14 cellular contexts compared by ENCODE assay signal in the genomic region with DNA sequence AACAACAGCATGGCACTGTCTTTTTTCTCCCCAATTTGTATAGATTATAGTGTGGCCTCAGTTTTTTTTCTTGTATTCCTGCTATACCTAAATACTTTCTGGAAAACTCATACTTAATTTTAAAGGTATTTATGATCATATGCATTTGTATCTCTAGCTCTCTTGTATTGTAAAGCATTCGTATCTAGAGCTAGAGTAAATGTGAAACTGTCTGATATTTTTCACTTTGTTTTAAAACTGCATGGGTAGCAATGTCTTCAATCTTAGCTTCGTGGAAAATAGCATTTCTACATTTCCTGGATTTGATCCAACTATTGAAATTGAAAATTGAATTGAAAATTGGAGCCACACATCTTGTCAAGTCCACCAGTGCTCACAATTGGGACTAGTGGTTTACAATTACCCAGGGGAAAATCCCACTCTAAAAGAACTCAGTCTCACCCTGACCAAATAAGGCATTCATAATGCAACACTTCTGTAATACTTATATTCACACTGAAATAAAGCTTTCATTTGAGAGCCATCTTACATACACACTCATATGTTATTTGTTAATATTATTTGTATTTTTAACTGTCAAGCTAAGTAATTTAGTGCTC. TPM values are rescaled to one million over a fixed set of nuclear protein-coding genes. Genes with fewer than 3 reads are reported as not detected.
DNase-seq lines count a peak whose midpoint lies in the region; ATAC-seq and TF ChIP-seq lines count a peak whose summit lies in the region.
"Had no signal": no experiment of that assay in that cellular context is flagged by ENCODE, and none has a peak within 500 bp of the region (broad histone marks: within the 10 kb centered on the region; RNA-seq: fewer than 3 reads in every experiment).

No MANE protein-coding gene starts in this region.

- H3K36me3 Mint-ChIP-seq in memory B cell: no peaks in the 10 kb centered on the region

- H3K4me1 Mint-ChIP-seq in memory B cell: peaks cover 9% of the 10 kb centered on the region

- H3K36me3 ChIP-seq in tibial artery: no peaks in the 10 kb centered on the region
- H3K36me3 ChIP-seq: cardiac muscle cell, heart right ventricle had no signal

- no peak for TF ChIP-seq CTCF in tibial artery (IDR thresholded peaks at IDR 0.05)

- no peak overlapping the region for H3K4me3 Mint-ChIP-seq in memory B cell
- H3K4me3 Mint-ChIP-seq: neural crest cell had no signal

- ATAC-seq in GM18858 (IDR thresholded peaks at IDR 0.05; ENCODE audit: unreplicated experiment) (peak; percentile 69), GM21576 (IDR thresholded peaks at IDR 0.05; ENCODE audit: unreplicated experiment) (peak; percentile 55), HG03460 (IDR thresholded peaks at IDR 0.05; ENCODE audit: unreplicated experiment) (peak; percentile 61), memory B cell (ENCODE audit: low read depth) (peak; percentile 52), Right ventricle myocardium inferior (no peak)

- H3K9me3 ChIP-seq in tibial artery: no peaks in the 10 kb centered on the region
- H3K9me3 ChIP-seq: heart right ventricle had no signal

- H3K4me3 ChIP-seq in tibial artery: no peak overlapping the region
- H3K4me3 ChIP-seq: cardiac muscle cell, heart right ventricle had no signal

- no peaks in the 10 kb centered on the region for H3K27me3 Mint-ChIP-seq in memory B cell

- peaks cover 0 to 5% (median under 1%) of the 10 kb centered on the region in 4 donors for H3K4me1 ChIP-seq in tibial artery

- no peak overlapping the region for H3K27ac ChIP-seq in tibial artery
- H3K27ac ChIP-seq: cardiac muscle cell had no signal

- DNase-seq in memory B cell (ENCODE audit: low spot score in 2 of 2) (no peak), NCI-H524 (lab: John Stamatoyannopoulos, UW) (no peak), Right ventricle myocardium inferior (ENCODE audit: missing footprints) (no peak), COR-L47 (lab: John Stamatoyannopoulos, UW) (no peak), tibial artery (no peak)
- DNase-seq: activated CD4-positive, alpha-beta T cell treated with anti-CD3 and anti-CD28 coated beads for 1 hour; DND-41; H7 had no signal

- H3K27ac Mint-ChIP-seq in memory B cell: peak overlapping the region; percentile 72

- H3K27me3 ChIP-seq in tibial artery: no peaks in the 10 kb centered on the region
- H3K27me3 ChIP-seq: cardiac muscle cell, heart right ventricle had no signal

- H3K9me3 Mint-ChIP-seq in memory B cell: no peaks in the 10 kb centered on the region
- H3K9me3 Mint-ChIP-seq: neural crest cell had no signal

- intact Hi-C loops in Right ventricle myocardium inferior (cut with DNase I) (loop anchor here (5.0 kb wide), 1 partner anchor 76 kb away; no protein-coding TSS in a partner anchor), tibial artery (cut with DNase I; ENCODE audit: low total_unique reads) (no loop called here)

RNA-seq across cellular contexts. Expression of gene KLF6, which starts 51.3 kb away (rescaled TPM):
- total RNA-seq in Right ventricle myocardium inferior: 68.4 TPM
